In genomic region chr2:842151-842792, GRCh38 we compare ENCODE assay signal across 17 cellular contexts.
"Had no signal": no experiment of that assay in that cellular context is flagged by ENCODE, and none has a peak within 500 bp of the region (broad histone marks: within the 10 kb centered on the region; RNA-seq: fewer than 3 reads in every experiment).

No MANE protein-coding gene starts in this region.

- H3K4me3 Mint-ChIP-seq: memory B cell, mesothelial cell of epicardium, natural killer cell, neural crest cell had no signal

- H3K36me3 ChIP-seq: esophagus squamous epithelium, gastroesophageal sphincter, left ventricle myocardium inferior, lower lobe of right lung had no signal

- H3K9me3 Mint-ChIP-seq: natural killer cell had no signal

- H3K4me1 Mint-ChIP-seq: memory B cell, mesothelial cell of epicardium, natural killer cell had no signal

- ATAC-seq: gastroesophageal sphincter, lower lobe of right lung, natural killer cell, right cardiac atrium had no signal

- H3K27ac Mint-ChIP-seq: memory B cell, mesothelial cell of epicardium, natural killer cell had no signal

- FAIRE-seq: keratinocyte had no signal

- H3K36me3 Mint-ChIP-seq: mesothelial cell of epicardium, natural killer cell had no signal

- DNase-seq: dermis blood vessel endothelial cell; esophagus squamous epithelium; foreskin fibroblast; glutamatergic neuron; left ventricle myocardium inferior; lower lobe of right lung; natural killer cell; right cardiac atrium; small intestine; stimulated activated CD4-positive, alpha-beta T cell treated with anti-CD3 and anti-CD28 coated beads, Interleukin-12 subunit alpha, Interleukin-12 subunit beta, amount 100 ng/mL, for 4 hours; stimulated activated naive CD4-positive, alpha-beta T cell treated with Interleukin-2 at 50 U/mL for 16 hours; trophoblast cell had no signal

- H3K4me3 ChIP-seq: esophagus squamous epithelium, gastroesophageal sphincter, left ventricle myocardium inferior, lower lobe of right lung had no signal
